ENCODE assay signal across 8 cellular contexts in genomic region chr19:8641908-8642547, GRCh38. TPM values are rescaled to one million over a fixed set of nuclear protein-coding genes. Genes with fewer than 3 reads are reported as not detected.
A peak's percentile ranks its signal among the peaks of the same experiment; 100 is the strongest.
DNase-seq lines count a peak whose midpoint lies in the region; ATAC-seq, FAIRE-seq and TF ChIP-seq lines count a peak whose summit lies in the region.

No MANE protein-coding gene starts in this region.

- 49 to 50% (median 49%) methylated on average over 4 of the region's 4 CpGs for WGBS in psoas muscle, 3 donors

- no peaks in the 10 kb centered on the region for H3K27me3 ChIP-seq in psoas muscle (ENCODE audit: insufficient read depth in 3 of 3, low read length in 2 of 3)

- peaks cover 20% of the 10 kb centered on the region for H3K9me3 ChIP-seq in psoas muscle

- CTCF ChIA-PET in AG04449 (lab: Yijun Ruan, JAX): interaction anchor here (0.6 to 9.6 kb wide), 17 partner anchors 9 to 372 kb away, joined by 3 to 123 read pairs (median 4); partner anchors contain the start of genes MYO1F and NFILZ

- no peaks in the 10 kb centered on the region for H3K4me1 ChIP-seq in psoas muscle

- no peaks in the 10 kb centered on the region for H3K36me3 ChIP-seq in psoas muscle (ENCODE audit: insufficient read depth in 1 of 2, low read depth in 1 of 2)

- TF ChIP-seq CTCF in AG04449 (IDR thresholded peaks at IDR 0.05; ENCODE audit: insufficient read depth, low read length, missing control alignments): peak; percentile 51
- peak; percentile 44 for TF ChIP-seq CTCF in psoas muscle (IDR thresholded peaks at IDR 0.05)

- peak; percentile 61 for FAIRE-seq in GM12891 (lab: Jason Lieb, UNC)

- no peak overlapping the region for H3K4me3 ChIP-seq in AG04449 (ENCODE audit: low read depth, low read length)
- H3K4me3 ChIP-seq in psoas muscle: no peak overlapping the region

- no peak overlapping the region for H3K27ac ChIP-seq in psoas muscle

- POLR2A ChIA-PET in AG04449 (lab: Yijun Ruan, JAX): no interaction called here

- intact Hi-C loops in psoas muscle (cut with DNase I): loop anchor here in 1 of 2 donors (5.0 kb wide), 1 partner anchor 60 kb away; no protein-coding TSS in a partner anchor
- intact Hi-C loops in sciatic nerve (cut with DNase I): no loop called here

- ATAC-seq in psoas muscle: no peak
- ATAC-seq in HG02870 (IDR thresholded peaks at IDR 0.05; ENCODE audit: unreplicated experiment): no peak
- ATAC-seq in sciatic nerve: no peak

- TF ChIP-seq POLR2A in GM12891 (IDR thresholded peaks at IDR 0.05; ENCODE audit: low read depth, low read length): no peak
- no peak for TF ChIP-seq POLR2A in erythroblast (IDR thresholded peaks at IDR 0.05; ENCODE audit: low read length)

- DNase-seq in AG04449 (ENCODE audit: low read depth, low spot score) (no peak), GM12891 (ENCODE audit: insufficient read length, low spot score) (no peak), RPMI7951 (ENCODE audit: low read depth) (peak; percentile 46), erythroblast (lab: John Stamatoyannopoulos, UW) (peak; percentile 13 to 26), psoas muscle (no peak), inferior parietal cortex (ENCODE audit: extremely low spot score) (no peak), sciatic nerve (ENCODE audit: low spot score) (no peak)

TF ChIP-seq in GM12891, 5 proteins besides CTCF, POLR2A, EP300 and RAD21:
- TF ChIP-seq POU2F2 (IDR thresholded peaks at IDR 0.05; ENCODE audit: low read depth, low read length): no peak
- TF ChIP-seq SPI1 (IDR thresholded peaks at IDR 0.05; ENCODE audit: low read depth, low read length): no peak
- no peak for TF ChIP-seq TAF1 (IDR thresholded peaks at IDR 0.05; ENCODE audit: low read depth, low read length)
- no peak for TF ChIP-seq PAX5 (IDR thresholded peaks at IDR 0.05; ENCODE audit: insufficient read depth, low read length, severe bottlenecking)
- no peak for TF ChIP-seq POLR2AphosphoS5 (IDR thresholded peaks at IDR 0.05; ENCODE audit: low read depth, low read length)

RNA-seq across cellular contexts. Expression of gene NFILZ, which starts 11.6 kb away (rescaled TPM):
- polyA plus RNA-seq in GM12891 (2012; ENCODE audit: low read depth, missing spikeins): not detected
- total RNA-seq in RPMI7951 (2014; rRNA removed; shearing (Covaris generic)): not detected in 2 replicates
- not detected for total RNA-seq in psoas muscle
- not detected for polyA plus RNA-seq in psoas muscle
- total RNA-seq in sciatic nerve: not detected

RNA-seq across cellular contexts. Expression of gene ADAMTS10, which starts 31.5 kb away (rescaled TPM):
- polyA plus RNA-seq in GM12891 (2012; ENCODE audit: low read depth, missing spikeins): 0.26 TPM
- not detected in 2 replicates for total RNA-seq in RPMI7951 (2014; rRNA removed; shearing (Covaris generic))
- total RNA-seq in psoas muscle (1 to 10 TPM; 1.9 to 8.2 (median 3.8) TPM), sciatic nerve (60.1 TPM)
- polyA plus RNA-seq in psoas muscle: 1 to 10 TPM; 3.4 to 3.8 (median 3.4) TPM

RNA-seq across cellular contexts. Expression of gene ACTL9, which starts 56.6 kb away (rescaled TPM):
- polyA plus RNA-seq in GM12891 (2012; ENCODE audit: low read depth, missing spikeins): not detected
- not detected in 2 replicates for total RNA-seq in RPMI7951 (2014; rRNA removed; shearing (Covaris generic))
- not detected for total RNA-seq in psoas muscle
- polyA plus RNA-seq in psoas muscle: not detected
- total RNA-seq in sciatic nerve: not detected

Comparison
In these comparisons a context has a peak if more than half of its experiments do, and no peak if none do; other contexts are left out.
1. DNase-seq: peak in RPMI7951 (single experiment) and erythroblast (2 of 2); none in AG04449 (single experiment), GM12891 (single experiment), psoas muscle (0 of 2), inferior parietal cortex (single experiment) and sciatic nerve (single experiment).